1 cellular context compared by ENCODE assay signal in genomic region chr4:179663641-179664431, GRCh38.
TF ChIP-seq lines count a peak whose summit lies in the region.

No MANE protein-coding gene starts in this region.

TF ChIP-seq in GM12878, 131 proteins besides CTCF, POLR2A, EP300 and RAD21:
- no peak for TF ChIP-seq NR2C2 (IDR thresholded peaks at IDR 0.05; ENCODE audit: borderline replicate concordance, control insufficient read depth, insufficient read length, low read depth)
- TF ChIP-seq, protein P1, sequence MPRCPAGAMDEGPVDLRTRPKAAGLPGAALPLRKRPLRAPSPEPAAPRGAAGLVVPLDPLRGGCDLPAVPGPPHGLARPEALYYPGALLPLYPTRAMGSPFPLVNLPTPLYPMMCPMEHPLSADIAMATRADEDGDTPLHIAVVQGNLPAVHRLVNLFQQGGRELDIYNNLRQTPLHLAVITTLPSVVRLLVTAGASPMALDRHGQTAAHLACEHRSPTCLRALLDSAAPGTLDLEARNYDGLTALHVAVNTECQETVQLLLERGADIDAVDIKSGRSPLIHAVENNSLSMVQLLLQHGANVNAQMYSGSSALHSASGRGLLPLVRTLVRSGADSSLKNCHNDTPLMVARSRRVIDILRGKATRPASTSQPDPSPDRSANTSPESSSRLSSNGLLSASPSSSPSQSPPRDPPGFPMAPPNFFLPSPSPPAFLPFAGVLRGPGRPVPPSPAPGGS (IDR thresholded peaks at IDR 0.05; ENCODE audit: borderline replicate concordance, insufficient read depth, low read depth, low read length, poor library complexity, severe bottlenecking) = peak; percentile 80
- TF ChIP-seq, protein P2, sequence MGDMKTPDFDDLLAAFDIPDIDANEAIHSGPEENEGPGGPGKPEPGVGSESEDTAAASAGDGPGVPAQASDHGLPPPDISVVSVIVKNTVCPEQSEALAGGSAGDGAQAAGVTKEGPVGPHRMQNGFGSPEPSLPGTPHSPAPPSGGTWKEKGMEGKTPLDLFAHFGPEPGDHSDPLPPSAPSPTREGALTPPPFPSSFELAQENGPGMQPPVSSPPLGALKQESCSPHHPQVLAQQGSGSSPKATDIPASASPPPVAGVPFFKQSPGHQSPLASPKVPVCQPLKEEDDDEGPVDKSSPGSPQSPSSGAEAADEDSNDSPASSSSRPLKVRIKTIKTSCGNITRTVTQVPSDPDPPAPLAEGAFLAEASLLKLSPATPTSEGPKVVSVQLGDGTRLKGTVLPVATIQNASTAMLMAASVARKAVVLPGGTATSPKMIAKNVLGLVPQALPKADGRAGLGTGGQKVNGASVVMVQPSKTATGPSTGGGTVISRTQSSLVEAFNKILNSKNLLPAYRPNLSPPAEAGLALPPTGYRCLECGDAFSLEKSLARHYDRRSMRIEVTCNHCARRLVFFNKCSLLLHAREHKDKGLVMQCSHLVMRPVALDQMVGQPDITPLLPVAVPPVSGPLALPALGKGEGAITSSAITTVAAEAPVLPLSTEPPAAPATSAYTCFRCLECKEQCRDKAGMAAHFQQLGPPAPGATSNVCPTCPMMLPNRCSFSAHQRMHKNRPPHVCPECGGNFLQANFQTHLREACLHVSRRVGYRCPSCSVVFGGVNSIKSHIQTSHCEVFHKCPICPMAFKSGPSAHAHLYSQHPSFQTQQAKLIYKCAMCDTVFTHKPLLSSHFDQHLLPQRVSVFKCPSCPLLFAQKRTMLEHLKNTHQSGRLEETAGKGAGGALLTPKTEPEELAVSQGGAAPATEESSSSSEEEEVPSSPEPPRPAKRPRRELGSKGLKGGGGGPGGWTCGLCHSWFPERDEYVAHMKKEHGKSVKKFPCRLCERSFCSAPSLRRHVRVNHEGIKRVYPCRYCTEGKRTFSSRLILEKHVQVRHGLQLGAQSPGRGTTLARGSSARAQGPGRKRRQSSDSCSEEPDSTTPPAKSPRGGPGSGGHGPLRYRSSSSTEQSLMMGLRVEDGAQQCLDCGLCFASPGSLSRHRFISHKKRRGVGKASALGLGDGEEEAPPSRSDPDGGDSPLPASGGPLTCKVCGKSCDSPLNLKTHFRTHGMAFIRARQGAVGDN (IDR thresholded peaks at IDR 0.05) = no peak
- TF ChIP-seq SREBF1 (IDR thresholded peaks at IDR 0.05; ENCODE audit: low read length) = no peak
- TF ChIP-seq NFIC (IDR thresholded peaks at IDR 0.05; ENCODE audit: low read depth, low read length) = no peak
- TF ChIP-seq PBX3 (IDR thresholded peaks at IDR 0.05; ENCODE audit: insufficient replicate concordance, low read depth, low read length) = peak; percentile 3
